20 cellular contexts compared by ENCODE assay signal in the genomic region with DNA sequence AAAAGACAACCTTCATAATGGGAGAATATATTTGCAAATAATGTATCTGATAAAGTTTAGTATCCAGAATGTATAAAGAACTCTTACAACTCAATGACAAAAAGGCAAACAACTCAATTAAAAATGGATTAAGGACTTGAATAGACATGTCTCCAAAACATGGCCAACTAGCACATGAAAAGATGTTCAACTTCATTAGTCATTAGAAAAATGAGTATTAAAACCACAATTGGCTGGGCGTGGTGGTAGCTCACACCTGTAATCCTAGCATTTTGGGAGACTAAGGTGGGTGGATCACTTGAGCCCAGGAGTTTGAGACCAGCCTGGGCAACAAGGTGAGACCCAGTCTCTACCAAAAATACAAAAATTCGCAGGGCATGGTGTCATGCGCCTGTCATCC. TPM values are rescaled to one million over a fixed set of nuclear protein-coding genes. Genes with fewer than 3 reads are reported as not detected.
DNase-seq lines count a peak whose midpoint lies in the region; ATAC-seq, FAIRE-seq and TF ChIP-seq lines count a peak whose summit lies in the region.
"Had no signal": no experiment of that assay in that cellular context is flagged by ENCODE, and none has a peak within 500 bp of the region (broad histone marks: within the 10 kb centered on the region; RNA-seq: fewer than 3 reads in every experiment).

No MANE protein-coding gene starts in this region.

- DNase-seq in bronchial epithelial cell (ENCODE audit: low read depth), result peak; percentile 77
- DNase-seq in epithelial cell of prostate (ENCODE audit: low read depth, low spot score), result peak; percentile 34
- peak; percentile 52 to 68 for DNase-seq in foreskin keratinocyte
- DNase-seq in superior temporal gyrus (ENCODE audit: extremely low spot score), result no peak
- no peak for DNase-seq in D341Med (ENCODE audit: low spot score)
- no peak for DNase-seq in sigmoid colon
- DNase-seq: Caco-2; CD4-positive, CD25-positive, alpha-beta regulatory T cell; CD8-positive, alpha-beta T cell; DMS 273 treated with DMSO at 0.1 percent for 48 hours; DMS79; EL; GDM1; H9 had no signal

- no peak for TF ChIP-seq EP300 in sigmoid colon (IDR thresholded peaks at IDR 0.05)

- 93 to 94% methylated on average over 3 of the region's 3 CpGs for WGBS in sigmoid colon, 2 donors

- H3K36me3 ChIP-seq in bronchial epithelial cell (ENCODE audit: control insufficient read depth, insufficient read depth, low read length) (no peaks in the 10 kb centered on the region), sigmoid colon (no peaks in the 10 kb centered on the region)
- H3K36me3 ChIP-seq: BLaER1 had no signal

- no peaks in the 10 kb centered on the region for H3K27me3 ChIP-seq in bronchial epithelial cell (ENCODE audit: control insufficient read depth, insufficient read depth, low read length)
- H3K27me3 ChIP-seq in foreskin keratinocyte, result no peaks in the 10 kb centered on the region
- H3K27me3 ChIP-seq in sigmoid colon, result no peaks in the 10 kb centered on the region
- H3K27me3 ChIP-seq: BLaER1 had no signal

- intact Hi-C loops in sigmoid colon (cut with DNase I), result no loop called here

- ATAC-seq in foreskin keratinocyte, result peak; percentile 72
- ATAC-seq: CD8-positive, alpha-beta T cell; GM12878; GM23338; HCT116 had no signal

- no peak for FAIRE-seq in bronchial epithelial cell (lab: Jason Lieb, UNC)
- FAIRE-seq: D721Med, GM12878 had no signal

- H3K9me3 ChIP-seq in sigmoid colon, result no peaks in the 10 kb centered on the region
- H3K9me3 ChIP-seq: Caco-2 had no signal

- H3K4me3 ChIP-seq in bronchial epithelial cell (ENCODE audit: low read depth, low read length) (no peak overlapping the region), sigmoid colon (no peak overlapping the region)
- H3K4me3 ChIP-seq: BLaER1, GM12878, GM23338 had no signal

- no peak for TF ChIP-seq CTCF in bronchial epithelial cell (IDR thresholded peaks at IDR 0.05; ENCODE audit: insufficient read depth, low read length, severe bottlenecking)
- TF ChIP-seq CTCF in foreskin keratinocyte (conservative IDR thresholded peaks at IDR 0.05), result no peak
- TF ChIP-seq CTCF in sigmoid colon (IDR thresholded peaks at IDR 0.05), result no peak

- TF ChIP-seq POLR2A in sigmoid colon (IDR thresholded peaks at IDR 0.05), result no peak

- H3K4me1 ChIP-seq in foreskin keratinocyte (peaks cover 5% of the 10 kb centered on the region), sigmoid colon (no peaks in the 10 kb centered on the region)
- H3K4me1 ChIP-seq: BLaER1, Caco-2 had no signal

- peak overlapping the region; percentile 11 for H3K27ac ChIP-seq in epithelial cell of prostate
- H3K27ac ChIP-seq in foreskin keratinocyte, result no peak overlapping the region
- H3K27ac ChIP-seq in sigmoid colon, result no peak overlapping the region
- H3K27ac ChIP-seq: BLaER1, C4-2B had no signal

RNA-seq across cellular contexts. Expression of a gene that starts 18.8 kb away (rescaled TPM):
- total RNA-seq in bronchial epithelial cell (11.1 and 12.4 TPM in 2 replicates), foreskin keratinocyte (7.9 and 9.2 TPM in 2 replicates), sigmoid colon (10 to 100 TPM; 14.7 to 24.5 (median 17.4) TPM)
- polyA plus RNA-seq in foreskin keratinocyte (5.5 and 5.8 TPM in 2 replicates), sigmoid colon (1 to 10 TPM; 6.2 to 6.6 (median 6.3) TPM)

Comparison
In these comparisons a context has a peak if more than half of its experiments do, and no peak if none do; other contexts are left out.
1. DNase-seq: peak in bronchial epithelial cell (single experiment), epithelial cell of prostate (single experiment) and foreskin keratinocyte (2 of 2); none in superior temporal gyrus (single experiment), D341Med (single experiment) and sigmoid colon (single experiment).